Comparison of ENCODE assay signal across 9 cellular contexts in the genomic region with DNA sequence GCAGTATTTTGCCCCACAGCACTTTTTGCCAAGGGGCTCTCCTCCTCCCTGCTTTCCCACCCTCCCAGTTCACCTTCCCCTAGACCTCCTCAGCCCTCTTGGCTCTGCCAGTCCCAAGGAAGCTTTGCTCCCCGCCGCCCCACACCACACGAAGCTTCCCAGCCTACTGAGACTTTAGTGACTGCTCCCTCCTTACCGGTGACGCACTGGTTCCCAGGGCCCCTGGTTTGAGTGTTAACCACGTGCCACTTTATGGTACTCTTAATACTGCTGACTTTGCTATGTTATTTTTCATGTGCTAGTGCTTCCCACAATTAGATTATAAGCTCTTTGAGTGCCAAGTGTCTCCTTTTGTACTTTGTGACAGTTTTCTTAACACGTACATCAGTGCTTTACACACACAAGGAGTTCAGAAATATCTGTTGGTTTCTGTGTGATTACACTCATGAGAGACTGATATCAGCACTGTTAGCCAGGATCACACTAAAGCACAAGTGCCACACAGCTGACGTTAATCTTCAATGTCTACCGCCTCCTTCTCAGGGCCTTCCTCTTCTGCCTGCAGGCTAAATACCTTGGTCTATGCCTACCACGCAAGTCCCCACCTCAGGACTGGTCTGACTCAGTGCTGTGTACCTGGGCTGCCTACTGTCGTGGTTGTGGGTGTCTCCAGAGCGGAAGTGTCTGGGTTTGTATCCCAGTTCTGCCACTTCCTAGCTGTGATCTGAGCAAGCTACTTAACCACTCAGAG.
A peak's percentile ranks its signal among the peaks of the same experiment; 100 is the strongest.
DNase-seq lines count a peak whose midpoint lies in the region; ATAC-seq, FAIRE-seq and TF ChIP-seq lines count a peak whose summit lies in the region.
"Had no signal": no experiment of that assay in that cellular context is flagged by ENCODE, and none has a peak within 500 bp of the region (broad histone marks: within the 10 kb centered on the region; RNA-seq: fewer than 3 reads in every experiment).

No MANE protein-coding gene starts in this region.

- ATAC-seq in HG02885 (IDR thresholded peaks at IDR 0.05; ENCODE audit: poor library complexity, unreplicated experiment): peak; percentile 68
- no peak for ATAC-seq in GM18519 (IDR thresholded peaks at IDR 0.05; ENCODE audit: low FRiP score, unreplicated experiment)
- ATAC-seq: left cardiac atrium had no signal

- no peaks in the 10 kb centered on the region for H3K79me2 ChIP-seq in endothelial cell of umbilical vein (ENCODE audit: control insufficient read depth, insufficient read depth, low read length)

- FAIRE-seq in endothelial cell of umbilical vein (lab: Jason Lieb, UNC): no peak

- H3K9ac ChIP-seq in endothelial cell of umbilical vein (replicated peaks; ENCODE audit: extremely low read depth, insufficient read depth, low read length): no peak overlapping the region

- no peak overlapping the region for H2AFZ ChIP-seq in endothelial cell of umbilical vein (ENCODE audit: low read depth, low read length)

- dilution Hi-C loops in endothelial cell of umbilical vein (cut with MboI; ENCODE audit: extremely low pct_ligation_motif_present, low sequenced_read_pairs): loop anchor here (25.0 kb wide), 1 partner anchor 156 kb away; no protein-coding TSS in a partner anchor

- no peaks in the 10 kb centered on the region for H3K9me3 ChIP-seq in endothelial cell of umbilical vein (replicated peaks; ENCODE audit: control insufficient read depth, insufficient read depth, low read length)
- H3K9me3 ChIP-seq: SJSA1 had no signal

- H3K4me2 ChIP-seq in endothelial cell of umbilical vein (ENCODE audit: insufficient read depth, low read length): no peak overlapping the region

- H3K4me1 ChIP-seq in endothelial cell of umbilical vein (ENCODE audit: control insufficient read depth, extremely low read depth, insufficient read depth, low read length): peaks cover 41% of the 10 kb centered on the region

- H3K4me3 ChIP-seq in endothelial cell of umbilical vein (replicated peaks in 1 of 3; ENCODE audit: insufficient read depth in 1 of 3, low read depth in 1 of 3, low read length in 3 of 3): no peak overlapping the region
- H3K4me3 ChIP-seq: SJSA1 had no signal

- no peaks in the 10 kb centered on the region for H4K20me1 ChIP-seq in endothelial cell of umbilical vein (replicated peaks; ENCODE audit: control insufficient read depth, extremely low read depth, insufficient read depth, low read length)

- no peaks in the 10 kb centered on the region for H3K27me3 ChIP-seq in endothelial cell of umbilical vein (ENCODE audit: control insufficient read depth in 2 of 2, insufficient read depth in 2 of 2, low read length in 2 of 2)
- H3K27me3 ChIP-seq: SJSA1 had no signal

- TF ChIP-seq CTCF in endothelial cell of umbilical vein (IDR thresholded peaks at IDR 0.05; ENCODE audit: extremely low read depth in 1 of 2, insufficient read depth in 1 of 2, low read depth in 1 of 2, low read length in 2 of 2): no peak

- intact Hi-C loops in endothelial cell of umbilical vein (cut with micrococcal nuclease): loop anchor here (1.0 kb wide), 3 partner anchors 26 to 263 kb away; no protein-coding TSS in a partner anchor

- POLR2A ChIA-PET in endothelial cell of umbilical vein (lab: Charles Lee): no interaction called here

- H3K9me1 ChIP-seq in endothelial cell of umbilical vein (replicated peaks; ENCODE audit: control insufficient read depth, extremely low read depth, insufficient read depth, low read length): no peaks in the 10 kb centered on the region

- CTCF ChIA-PET in endothelial cell of umbilical vein (lab: Charles Lee): interaction anchor here (1.4 to 8.8 kb wide), 8 partner anchors 10 to 514 kb away, joined by 3 to 490 read pairs (median 9); a partner anchor contains a TSS

- peak overlapping the region; percentile 88 for H3K27ac ChIP-seq in endothelial cell of umbilical vein (ENCODE audit: insufficient read depth, low read depth, low read length)
- H3K27ac ChIP-seq: SJSA1 had no signal

- H3K36me3 ChIP-seq in endothelial cell of umbilical vein (ENCODE audit: control insufficient read depth in 2 of 2, extremely low read depth in 1 of 2, insufficient read depth in 2 of 2, low read length in 2 of 2): no peaks in the 10 kb centered on the region
- H3K36me3 ChIP-seq: SJSA1 had no signal

- TF ChIP-seq POLR2A in endothelial cell of umbilical vein (IDR thresholded peaks at IDR 0.05; ENCODE audit: low read depth, low read length): no peak

- peak; percentile 32 for DNase-seq in activated CD4-positive, alpha-beta T cell treated with anti-CD3 and anti-CD28 coated beads for 48 hours
- no peak for DNase-seq in endothelial cell of umbilical vein (ENCODE audit: low read depth, low spot score)
- DNase-seq in stimulated activated CD8-positive, alpha-beta memory T cell treated with anti-CD3 and anti-CD28 coated beads, Interleukin-7, amount 100 ng/mL, for 48 hours (ENCODE audit: extremely low read depth in 1 of 2, low read depth in 1 of 2): peak; percentile 9 to 18
- DNase-seq in NCI-H2029 (lab: John Stamatoyannopoulos, UW): no peak
- DNase-seq in SW480 (ENCODE audit: low spot score): no peak
- DNase-seq: left cardiac atrium had no signal

- no TSS peak for BruUV-seq in endothelial cell of umbilical vein (replicated peaks; lab: Mats Ljungman, UMichigan)

TF ChIP-seq in endothelial cell of umbilical vein, 7 proteins besides CTCF, POLR2A, EP300 and RAD21:
- no peak for TF ChIP-seq POLR2AphosphoS5 (IDR thresholded peaks at IDR 0.05; ENCODE audit: insufficient read depth, low read depth, low read length)
- TF ChIP-seq GATA2 (IDR thresholded peaks at IDR 0.05; ENCODE audit: insufficient read depth, insufficient read length, low read depth, low read length): no peak
- no peak for TF ChIP-seq JUN (IDR thresholded peaks at IDR 0.05; ENCODE audit: borderline replicate concordance, insufficient read depth, insufficient read length, low read depth)
- TF ChIP-seq EZH2 (IDR thresholded peaks at IDR 0.05; ENCODE audit: borderline replicate concordance, low read depth, low read length, severe bottlenecking): no peak
- TF ChIP-seq FOS (IDR thresholded peaks at IDR 0.05; ENCODE audit: borderline replicate concordance, insufficient read depth, low read length): no peak
- TF ChIP-seq, protein P1, sequence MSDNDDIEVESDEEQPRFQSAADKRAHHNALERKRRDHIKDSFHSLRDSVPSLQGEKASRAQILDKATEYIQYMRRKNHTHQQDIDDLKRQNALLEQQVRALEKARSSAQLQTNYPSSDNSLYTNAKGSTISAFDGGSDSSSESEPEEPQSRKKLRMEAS (IDR thresholded peaks at IDR 0.05; ENCODE audit: insufficient read depth, insufficient read length): no peak
- TF ChIP-seq MYC (IDR thresholded peaks at IDR 0.05; ENCODE audit: low read depth, low read length): no peak
TF ChIP-seq in endothelial cell of umbilical vein: peak in this region for 0.

Comparison
In these comparisons a context has a peak if more than half of its experiments do, and no peak if none do; other contexts are left out.
1. DNase-seq: peak in activated CD4-positive, alpha-beta T cell treated with anti-CD3 and anti-CD28 coated beads for 48 hours (single experiment) and stimulated activated CD8-positive, alpha-beta memory T cell treated with anti-CD3 and anti-CD28 coated beads, Interleukin-7, amount 100 ng/mL, for 48 hours (2 of 2); none in endothelial cell of umbilical vein (single experiment), NCI-H2029 (single experiment) and SW480 (single experiment).